In genomic region chr12:905273-906076, GRCh38 we compare ENCODE assay signal across 13 cellular contexts. TPM values are rescaled to one million over a fixed set of nuclear protein-coding genes. Genes with fewer than 3 reads are reported as not detected.
DNase-seq lines count a peak whose midpoint lies in the region; ATAC-seq and TF ChIP-seq lines count a peak whose summit lies in the region.
"Had no signal": no experiment of that assay in that cellular context is flagged by ENCODE, and none has a peak within 500 bp of the region (broad histone marks: within the 10 kb centered on the region; RNA-seq: fewer than 3 reads in every experiment).

No MANE protein-coding gene starts in this region.

- DNase-seq in cardiac muscle cell (ENCODE audit: low read depth in 1 of 2, low spot score in 1 of 2) (no peak), cardiac septum (ENCODE audit: low spot score) (no peak), T-helper 17 cell (no peak), type B pancreatic cell (ENCODE audit: extremely low spot score, unreplicated experiment) (no peak)
- DNase-seq in effector memory CD4-positive, alpha-beta T cell = no peak
- DNase-seq in stimulated activated naive CD4-positive, alpha-beta T cell treated with Interleukin-2 at 50 U/mL for 16 hours (lab: John Stamatoyannopoulos, UW) = no peak
- DNase-seq: heart right ventricle; lower lobe of right lung; OCI-M1; pancreas; stimulated activated CD4-positive, alpha-beta T cell treated with anti-CD3 and anti-CD28 coated beads, Interleukin-15, amount 100 ng/mL, for 24 hours had no signal

- peak overlapping the region; percentile 39 for H3K27ac ChIP-seq in cardiac muscle cell
- peak overlapping the region; percentile 11 for H3K27ac ChIP-seq in effector memory CD4-positive, alpha-beta T cell (ENCODE audit: insufficient read depth, low read length, poor library complexity, severe bottlenecking)
- H3K27ac ChIP-seq: lower lobe of right lung, pancreas had no signal

- H3K9me3 ChIP-seq in cardiac muscle cell (ENCODE audit: low read depth) = no peaks in the 10 kb centered on the region
- H3K9me3 ChIP-seq in T-helper 17 cell (ENCODE audit: control insufficient read depth, low read length, poor library complexity, severe bottlenecking) = no peaks in the 10 kb centered on the region
- no peaks in the 10 kb centered on the region for H3K9me3 ChIP-seq in effector memory CD4-positive, alpha-beta T cell (ENCODE audit: control insufficient read depth, low read length)
- H3K9me3 ChIP-seq: heart right ventricle, lower lobe of right lung, pancreas had no signal

- H3K27me3 Mint-ChIP-seq in T-helper 17 cell (no peaks in the 10 kb centered on the region), type B pancreatic cell (no peaks in the 10 kb centered on the region)

- no peaks in the 10 kb centered on the region for H3K4me1 ChIP-seq in cardiac muscle cell (ENCODE audit: low read depth)
- no peaks in the 10 kb centered on the region for H3K4me1 ChIP-seq in effector memory CD4-positive, alpha-beta T cell (ENCODE audit: control insufficient read depth, insufficient read depth, low read length, poor library complexity, severe bottlenecking)
- H3K4me1 ChIP-seq: lower lobe of right lung, pancreas had no signal

- peak overlapping the region; percentile 28 for H3K4me3 Mint-ChIP-seq in T-helper 17 cell
- H3K4me3 Mint-ChIP-seq in type B pancreatic cell = no peak overlapping the region

- TF ChIP-seq CTCF in cardiac muscle cell (IDR thresholded peaks at IDR 0.05; ENCODE audit: low read depth, low read length) = no peak
- no peak for TF ChIP-seq CTCF in type B pancreatic cell (conservative IDR thresholded peaks at IDR 0.05)

- H3K36me3 Mint-ChIP-seq in T-helper 17 cell (ENCODE audit: low read depth) = peaks cover 24% of the 10 kb centered on the region
- H3K36me3 Mint-ChIP-seq in type B pancreatic cell = peaks cover 66% of the 10 kb centered on the region

- peak overlapping the region; percentile 74 for H3K27ac Mint-ChIP-seq in T-helper 17 cell
- H3K27ac Mint-ChIP-seq in type B pancreatic cell = peak overlapping the region; percentile 6

- ATAC-seq in T-helper 17 cell (peak; percentile 68), HG02840 (IDR thresholded peaks at IDR 0.05; ENCODE audit: low FRiP score, unreplicated experiment) (no peak), GM21786 (IDR thresholded peaks at IDR 0.05; ENCODE audit: unreplicated experiment) (no peak)

- no peaks in the 10 kb centered on the region for H3K27me3 ChIP-seq in cardiac muscle cell
- no peaks in the 10 kb centered on the region for H3K27me3 ChIP-seq in effector memory CD4-positive, alpha-beta T cell (replicated peaks; ENCODE audit: control insufficient read depth, insufficient read depth, low read length, poor library complexity, severe bottlenecking)
- H3K27me3 ChIP-seq: heart right ventricle, pancreas had no signal

- no peaks in the 10 kb centered on the region for H3K9me3 Mint-ChIP-seq in type B pancreatic cell

- no peak overlapping the region for H3K4me3 ChIP-seq in cardiac muscle cell
- H3K4me3 ChIP-seq in effector memory CD4-positive, alpha-beta T cell (ENCODE audit: insufficient read depth, low read depth, low read length, poor library complexity, severe bottlenecking) = no peak overlapping the region
- H3K4me3 ChIP-seq: heart right ventricle, lower lobe of right lung, pancreas had no signal

- intact Hi-C loops in cardiac septum (cut with DNase I) = no loop called here

- peaks cover 78% of the 10 kb centered on the region for H3K36me3 ChIP-seq in cardiac muscle cell
- peaks cover 90% of the 10 kb centered on the region for H3K36me3 ChIP-seq in effector memory CD4-positive, alpha-beta T cell (ENCODE audit: control insufficient read depth, insufficient read depth, low read length)

- H3K4me1 Mint-ChIP-seq in T-helper 17 cell (peaks cover 18% of the 10 kb centered on the region), type B pancreatic cell (ENCODE audit: unreplicated experiment) (no peaks in the 10 kb centered on the region)

RNA-seq across cellular contexts. Expression of gene RAD52, which starts 44.0 kb away (rescaled TPM):
- 31.2 and 49.8 TPM in 2 replicates for total RNA-seq in cardiac muscle cell
- polyA plus RNA-seq in cardiac muscle cell = 11.2 and 18.8 TPM in 2 replicates
- total RNA-seq in cardiac septum = 9.2 TPM
- 10 to 100 TPM; 11.9 to 13.3 TPM for total RNA-seq in T-helper 17 cell
- total RNA-seq in type B pancreatic cell (ENCODE audit: low replicate concordance) = 28.3 and 32.8 TPM in 2 replicates
